31 cellular contexts compared by ENCODE assay signal in genomic region chrX:10607233-10607632, GRCh38.
"Had no signal": no experiment of that assay in that cellular context is flagged by ENCODE, and none has a peak within 500 bp of the region (broad histone marks: within the 10 kb centered on the region; RNA-seq: fewer than 3 reads in every experiment).

No MANE protein-coding gene starts in this region.

- H3K36me3 Mint-ChIP-seq: activated CD8-positive, alpha-beta memory T cell treated with anti-CD3 and anti-CD28 coated beads, Interleukin-2, amount 10 ng/mL, durations not matched to agents 7 days and 5 days; activated naive CD8-positive, alpha-beta T cell treated with anti-CD3 and anti-CD28 coated beads for 36 hours had no signal

- ATAC-seq: activated CD8-positive, alpha-beta memory T cell treated with anti-CD3 and anti-CD28 coated beads, Interleukin-2, amount 10 ng/mL, durations not matched to agents 7 days and 5 days; activated T-cell treated with anti-CD3 and anti-CD28 coated beads, Interleukin-2, amount 50 U/mL, for 72 hours; activated T-helper 17 cell treated with anti-CD3 and anti-CD28 coated beads, Interleukin-2, amount 50 U/mL, for 72 hours; K562 had no signal

- FAIRE-seq: K562 had no signal

- H3K27me3 ChIP-seq: cardiac muscle cell had no signal

- H3K27ac ChIP-seq: cardiac muscle cell, VCaP had no signal

- H3K36me3 ChIP-seq: cardiac muscle cell had no signal

- H3K27ac Mint-ChIP-seq: activated CD4-positive, alpha-beta memory T cell treated with anti-CD3 and anti-CD28 coated beads, Interleukin-2, amount 10 ng/mL, durations not matched to agents 7 days and 5 days; activated CD8-positive, alpha-beta memory T cell treated with anti-CD3 and anti-CD28 coated beads, Interleukin-2, amount 10 ng/mL, durations not matched to agents 7 days and 5 days; activated naive CD8-positive, alpha-beta T cell treated with anti-CD3 and anti-CD28 coated beads for 36 hours; activated T-cell treated with anti-CD3 and anti-CD28 coated beads, Interleukin-2, amount 50 U/mL, for 72 hours; activated T-helper 17 cell treated with anti-CD3 and anti-CD28 coated beads, Interleukin-2, amount 50 U/mL, for 72 hours had no signal

- H3K9me3 Mint-ChIP-seq: activated CD4-positive, alpha-beta memory T cell treated with anti-CD3 and anti-CD28 coated beads, Interleukin-2, amount 10 ng/mL, durations not matched to agents 7 days and 5 days; activated naive CD8-positive, alpha-beta T cell treated with anti-CD3 and anti-CD28 coated beads for 36 hours; activated T-cell treated with anti-CD3 and anti-CD28 coated beads, Interleukin-2, amount 50 U/mL, for 72 hours; activated T-helper 17 cell treated with anti-CD3 and anti-CD28 coated beads, Interleukin-2, amount 50 U/mL, for 72 hours had no signal

- H3K4me3 ChIP-seq: cardiac muscle cell, K562 had no signal

- DNase-seq: activated CD4-positive, alpha-beta memory T cell treated with anti-CD3 and anti-CD28 coated beads, Interleukin-2, amount 10 ng/mL, durations not matched to agents 7 days and 5 days; activated CD4-positive, alpha-beta T cell treated with anti-CD3 and anti-CD28 coated beads for 1 hour; activated CD4-positive, alpha-beta T cell treated with anti-CD3 and anti-CD28 coated beads for 48 hours; activated CD4-positive, CD25-positive, alpha-beta regulatory T cell; activated CD8-positive, alpha-beta memory T cell treated with anti-CD3 and anti-CD28 coated beads for 24 hours; activated CD8-positive, alpha-beta memory T cell treated with anti-CD3 and anti-CD28 coated beads, Interleukin-2, amount 10 ng/mL, durations not matched to agents 7 days and 5 days; activated CD8-positive, alpha-beta memory T cell treated with anti-CD3 and anti-CD28 coated beads, Interleukin-2, amount 50 U/mL, for 48 hours; activated effector memory CD4-positive, alpha-beta T cell treated with anti-CD3 and anti-CD28 coated beads, Interleukin-2, amount 50 U/mL, for 16 hours; activated naive CD4-positive, alpha-beta T cell; activated naive CD4-positive, alpha-beta T cell treated with anti-CD3 and anti-CD28 coated beads, Interleukin-2, amount 50 U/mL, for 16 hours; activated naive CD8-positive, alpha-beta T cell treated with anti-CD3 and anti-CD28 coated beads for 36 hours; activated T-cell treated with anti-CD3 and anti-CD28 coated beads, Interleukin-2, amount 50 U/mL, for 72 hours; amniotic stem cell; aorta; NCI-H1105 treated with DMSO at 0.1 percent for 48 hours; NCI-H1436; NCI-H1694; NCI-H1930; NCI-H2081 treated with DMSO at 0.1 percent for 48 hours; NCI-H226; NCI-H446 treated with DMSO at 0.1 percent for 48 hours; NCI-H524 treated with DMSO at 0.1 percent for 48 hours; Right ventricle myocardium superior; SW 1271; T-helper 1 cell; T-helper 2 cell; T-helper 9 cell had no signal

- H3K4me3 Mint-ChIP-seq: activated CD4-positive, alpha-beta memory T cell treated with anti-CD3 and anti-CD28 coated beads, Interleukin-2, amount 10 ng/mL, durations not matched to agents 7 days and 5 days; activated CD8-positive, alpha-beta memory T cell treated with anti-CD3 and anti-CD28 coated beads, Interleukin-2, amount 10 ng/mL, durations not matched to agents 7 days and 5 days; activated naive CD8-positive, alpha-beta T cell treated with anti-CD3 and anti-CD28 coated beads for 36 hours; activated T-cell treated with anti-CD3 and anti-CD28 coated beads, Interleukin-2, amount 50 U/mL, for 72 hours; activated T-helper 17 cell treated with anti-CD3 and anti-CD28 coated beads, Interleukin-2, amount 50 U/mL, for 72 hours had no signal

- H3K4me1 Mint-ChIP-seq: activated CD4-positive, alpha-beta memory T cell treated with anti-CD3 and anti-CD28 coated beads, Interleukin-2, amount 10 ng/mL, durations not matched to agents 7 days and 5 days; activated CD8-positive, alpha-beta memory T cell treated with anti-CD3 and anti-CD28 coated beads, Interleukin-2, amount 10 ng/mL, durations not matched to agents 7 days and 5 days; activated naive CD8-positive, alpha-beta T cell treated with anti-CD3 and anti-CD28 coated beads for 36 hours; activated T-helper 17 cell treated with anti-CD3 and anti-CD28 coated beads, Interleukin-2, amount 50 U/mL, for 72 hours had no signal

- H3K27me3 Mint-ChIP-seq: activated CD4-positive, alpha-beta memory T cell treated with anti-CD3 and anti-CD28 coated beads, Interleukin-2, amount 10 ng/mL, durations not matched to agents 7 days and 5 days; activated CD8-positive, alpha-beta memory T cell treated with anti-CD3 and anti-CD28 coated beads, Interleukin-2, amount 10 ng/mL, durations not matched to agents 7 days and 5 days; activated T-helper 17 cell treated with anti-CD3 and anti-CD28 coated beads, Interleukin-2, amount 50 U/mL, for 72 hours had no signal
